ENCODE assay signal across 1 cellular context in genomic region chr16:70682239-70683145, GRCh38.
TF ChIP-seq lines count a peak whose summit lies in the region.

No MANE protein-coding gene starts in this region.

TF ChIP-seq in HepG2, 621 proteins besides CTCF, POLR2A, EP300 and RAD21 (continued from another document and continues in another):
- TF ChIP-seq TRIM22 (IDR thresholded peaks at IDR 0.05) (no peak), E2F2 (CRISPR knock-in tag; IDR thresholded peaks at IDR 0.05; ENCODE audit: borderline replicate concordance) (no peak), ZNF230 (CRISPR knock-in tag; IDR thresholded peaks at IDR 0.05) (no peak), ZBTB37 (CRISPR knock-in tag; IDR thresholded peaks at IDR 0.05) (no peak), STAG1 (CRISPR knock-in tag; IDR thresholded peaks at IDR 0.05) (peak; percentile 58), GATAD1 (CRISPR knock-in tag; IDR thresholded peaks at IDR 0.05) (no peak), ZNF652 (CRISPR knock-in tag; IDR thresholded peaks at IDR 0.05; ENCODE audit: borderline replicate concordance, low read depth) (no peak), FOXO4 (CRISPR knock-in tag; conservative IDR thresholded peaks at IDR 0.05) (no peak), ZC3H13 (CRISPR knock-in tag; IDR thresholded peaks at IDR 0.05) (no peak), ZSCAN9 (CRISPR knock-in tag; IDR thresholded peaks at IDR 0.05; ENCODE audit: borderline replicate concordance) (no peak), ZNF431 (CRISPR knock-in tag; IDR thresholded peaks at IDR 0.05; ENCODE audit: borderline replicate concordance, low read depth) (no peak), ZNF607 (CRISPR knock-in tag; IDR thresholded peaks at IDR 0.05; ENCODE audit: borderline replicate concordance) (no peak), IKZF1 (IDR thresholded peaks at IDR 0.05) (no peak), FOXK2 (IDR thresholded peaks at IDR 0.05) (no peak), TOPORS (CRISPR knock-in tag; IDR thresholded peaks at IDR 0.05) (no peak), TOE1 (CRISPR knock-in tag; IDR thresholded peaks at IDR 0.05) (no peak), MBD4 (IDR thresholded peaks at IDR 0.05; ENCODE audit: borderline replicate concordance, low read length) (no peak), KAT8 (CRISPR knock-in tag; IDR thresholded peaks at IDR 0.05) (no peak), ZNF816 (CRISPR knock-in tag; IDR thresholded peaks at IDR 0.05; ENCODE audit: borderline replicate concordance) (peak; percentile 55; the same call in 1 of the 2 replicates), CEBPG (CRISPR knock-in tag; IDR thresholded peaks at IDR 0.05) (no peak), ZC3H4 (CRISPR knock-in tag; IDR thresholded peaks at IDR 0.05; ENCODE audit: borderline replicate concordance) (0 out of 2 replicates have a peak, but pooled peaks have one; percentile 49), ZNF572 (CRISPR knock-in tag; IDR thresholded peaks at IDR 0.05) (peak; percentile 58; the same call in 1 of the 2 replicates), ZNF589 (CRISPR knock-in tag; conservative IDR thresholded peaks at IDR 0.05) (no peak), ZNF260 (CRISPR knock-in tag; IDR thresholded peaks at IDR 0.05; ENCODE audit: borderline replicate concordance, low read depth) (no peak), ZNF780A (CRISPR knock-in tag; IDR thresholded peaks at IDR 0.05) (no peak), CREBL2 (CRISPR knock-in tag; IDR thresholded peaks at IDR 0.05; ENCODE audit: borderline replicate concordance) (peak; percentile 57; the same call in 1 of the 2 replicates), ZNF616 (CRISPR knock-in tag; IDR thresholded peaks at IDR 0.05; ENCODE audit: low read depth) (no peak), ZNF550 (CRISPR knock-in tag; IDR thresholded peaks at IDR 0.05; ENCODE audit: borderline replicate concordance) (no peak), KAT7 (CRISPR knock-in tag; IDR thresholded peaks at IDR 0.05; ENCODE audit: borderline replicate concordance) (no peak), ZNF580 (CRISPR knock-in tag; IDR thresholded peaks at IDR 0.05; ENCODE audit: borderline replicate concordance, low read depth) (no peak), CHD4 (IDR thresholded peaks at IDR 0.05; ENCODE audit: borderline replicate concordance, low read length) (peak; percentile 43; the same call in 1 of the 2 replicates), ZNF343 (CRISPR knock-in tag; IDR thresholded peaks at IDR 0.05) (no peak), ZNF609 (CRISPR knock-in tag; IDR thresholded peaks at IDR 0.05; ENCODE audit: borderline replicate concordance) (0 out of 2 replicates have a peak, but pooled peaks have one; percentile 7), ZMYM4 (CRISPR knock-in tag; IDR thresholded peaks at IDR 0.05) (no peak), ZNF709 (CRISPR knock-in tag; IDR thresholded peaks at IDR 0.05) (no peak), IRF2 (CRISPR knock-in tag; IDR thresholded peaks at IDR 0.05) (no peak), ZNF747 (CRISPR knock-in tag; IDR thresholded peaks at IDR 0.05; ENCODE audit: borderline replicate concordance) (no peak), NFKB2 (CRISPR knock-in tag; IDR thresholded peaks at IDR 0.05; ENCODE audit: borderline replicate concordance) (no peak), TEAD2 (CRISPR knock-in tag; IDR thresholded peaks at IDR 0.05) (no peak), ZNF556 (CRISPR knock-in tag; IDR thresholded peaks at IDR 0.05; ENCODE audit: borderline replicate concordance) (no peak), NR2F2 (IDR thresholded peaks at IDR 0.05; ENCODE audit: borderline replicate concordance, low read depth) (no peak)
- TF ChIP-seq, protein P1, sequence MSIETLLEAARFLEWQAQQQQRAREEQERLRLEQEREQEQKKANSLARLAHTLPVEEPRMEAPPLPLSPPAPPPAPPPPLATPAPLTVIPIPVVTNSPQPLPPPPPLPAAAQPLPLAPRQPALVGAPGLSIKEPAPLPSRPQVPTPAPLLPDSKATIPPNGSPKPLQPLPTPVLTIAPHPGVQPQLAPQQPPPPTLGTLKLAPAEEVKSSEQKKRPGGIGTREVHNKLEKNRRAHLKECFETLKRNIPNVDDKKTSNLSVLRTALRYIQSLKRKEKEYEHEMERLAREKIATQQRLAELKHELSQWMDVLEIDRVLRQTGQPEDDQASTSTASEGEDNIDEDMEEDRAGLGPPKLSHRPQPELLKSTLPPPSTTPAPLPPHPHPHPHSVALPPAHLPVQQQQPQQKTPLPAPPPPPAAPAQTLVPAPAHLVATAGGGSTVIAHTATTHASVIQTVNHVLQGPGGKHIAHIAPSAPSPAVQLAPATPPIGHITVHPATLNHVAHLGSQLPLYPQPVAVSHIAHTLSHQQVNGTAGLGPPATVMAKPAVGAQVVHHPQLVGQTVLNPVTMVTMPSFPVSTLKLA (IDR thresholded peaks at IDR 0.05): no peak
- TF ChIP-seq, protein P2, sequence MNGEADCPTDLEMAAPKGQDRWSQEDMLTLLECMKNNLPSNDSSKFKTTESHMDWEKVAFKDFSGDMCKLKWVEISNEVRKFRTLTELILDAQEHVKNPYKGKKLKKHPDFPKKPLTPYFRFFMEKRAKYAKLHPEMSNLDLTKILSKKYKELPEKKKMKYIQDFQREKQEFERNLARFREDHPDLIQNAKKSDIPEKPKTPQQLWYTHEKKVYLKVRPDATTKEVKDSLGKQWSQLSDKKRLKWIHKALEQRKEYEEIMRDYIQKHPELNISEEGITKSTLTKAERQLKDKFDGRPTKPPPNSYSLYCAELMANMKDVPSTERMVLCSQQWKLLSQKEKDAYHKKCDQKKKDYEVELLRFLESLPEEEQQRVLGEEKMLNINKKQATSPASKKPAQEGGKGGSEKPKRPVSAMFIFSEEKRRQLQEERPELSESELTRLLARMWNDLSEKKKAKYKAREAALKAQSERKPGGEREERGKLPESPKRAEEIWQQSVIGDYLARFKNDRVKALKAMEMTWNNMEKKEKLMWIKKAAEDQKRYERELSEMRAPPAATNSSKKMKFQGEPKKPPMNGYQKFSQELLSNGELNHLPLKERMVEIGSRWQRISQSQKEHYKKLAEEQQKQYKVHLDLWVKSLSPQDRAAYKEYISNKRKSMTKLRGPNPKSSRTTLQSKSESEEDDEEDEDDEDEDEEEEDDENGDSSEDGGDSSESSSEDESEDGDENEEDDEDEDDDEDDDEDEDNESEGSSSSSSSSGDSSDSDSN (CRISPR knock-in tag; IDR thresholded peaks at IDR 0.05): no peak
- TF ChIP-seq, protein P3, sequence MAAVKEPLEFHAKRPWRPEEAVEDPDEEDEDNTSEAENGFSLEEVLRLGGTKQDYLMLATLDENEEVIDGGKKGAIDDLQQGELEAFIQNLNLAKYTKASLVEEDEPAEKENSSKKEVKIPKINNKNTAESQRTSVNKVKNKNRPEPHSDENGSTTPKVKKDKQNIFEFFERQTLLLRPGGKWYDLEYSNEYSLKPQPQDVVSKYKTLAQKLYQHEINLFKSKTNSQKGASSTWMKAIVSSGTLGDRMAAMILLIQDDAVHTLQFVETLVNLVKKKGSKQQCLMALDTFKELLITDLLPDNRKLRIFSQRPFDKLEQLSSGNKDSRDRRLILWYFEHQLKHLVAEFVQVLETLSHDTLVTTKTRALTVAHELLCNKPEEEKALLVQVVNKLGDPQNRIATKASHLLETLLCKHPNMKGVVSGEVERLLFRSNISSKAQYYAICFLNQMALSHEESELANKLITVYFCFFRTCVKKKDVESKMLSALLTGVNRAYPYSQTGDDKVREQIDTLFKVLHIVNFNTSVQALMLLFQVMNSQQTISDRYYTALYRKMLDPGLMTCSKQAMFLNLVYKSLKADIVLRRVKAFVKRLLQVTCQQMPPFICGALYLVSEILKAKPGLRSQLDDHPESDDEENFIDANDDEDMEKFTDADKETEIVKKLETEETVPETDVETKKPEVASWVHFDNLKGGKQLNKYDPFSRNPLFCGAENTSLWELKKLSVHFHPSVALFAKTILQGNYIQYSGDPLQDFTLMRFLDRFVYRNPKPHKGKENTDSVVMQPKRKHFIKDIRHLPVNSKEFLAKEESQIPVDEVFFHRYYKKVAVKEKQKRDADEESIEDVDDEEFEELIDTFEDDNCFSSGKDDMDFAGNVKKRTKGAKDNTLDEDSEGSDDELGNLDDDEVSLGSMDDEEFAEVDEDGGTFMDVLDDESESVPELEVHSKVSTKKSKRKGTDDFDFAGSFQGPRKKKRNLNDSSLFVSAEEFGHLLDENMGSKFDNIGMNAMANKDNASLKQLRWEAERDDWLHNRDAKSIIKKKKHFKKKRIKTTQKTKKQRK (IDR thresholded peaks at IDR 0.05; ENCODE audit: low read length): no peak
- TF ChIP-seq, protein P4, sequence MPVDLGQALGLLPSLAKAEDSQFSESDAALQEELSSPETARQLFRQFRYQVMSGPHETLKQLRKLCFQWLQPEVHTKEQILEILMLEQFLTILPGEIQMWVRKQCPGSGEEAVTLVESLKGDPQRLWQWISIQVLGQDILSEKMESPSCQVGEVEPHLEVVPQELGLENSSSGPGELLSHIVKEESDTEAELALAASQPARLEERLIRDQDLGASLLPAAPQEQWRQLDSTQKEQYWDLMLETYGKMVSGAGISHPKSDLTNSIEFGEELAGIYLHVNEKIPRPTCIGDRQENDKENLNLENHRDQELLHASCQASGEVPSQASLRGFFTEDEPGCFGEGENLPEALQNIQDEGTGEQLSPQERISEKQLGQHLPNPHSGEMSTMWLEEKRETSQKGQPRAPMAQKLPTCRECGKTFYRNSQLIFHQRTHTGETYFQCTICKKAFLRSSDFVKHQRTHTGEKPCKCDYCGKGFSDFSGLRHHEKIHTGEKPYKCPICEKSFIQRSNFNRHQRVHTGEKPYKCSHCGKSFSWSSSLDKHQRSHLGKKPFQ (CRISPR knock-in tag; IDR thresholded peaks at IDR 0.05; ENCODE audit: insufficient replicate concordance): no peak
